In the genomic region with DNA sequence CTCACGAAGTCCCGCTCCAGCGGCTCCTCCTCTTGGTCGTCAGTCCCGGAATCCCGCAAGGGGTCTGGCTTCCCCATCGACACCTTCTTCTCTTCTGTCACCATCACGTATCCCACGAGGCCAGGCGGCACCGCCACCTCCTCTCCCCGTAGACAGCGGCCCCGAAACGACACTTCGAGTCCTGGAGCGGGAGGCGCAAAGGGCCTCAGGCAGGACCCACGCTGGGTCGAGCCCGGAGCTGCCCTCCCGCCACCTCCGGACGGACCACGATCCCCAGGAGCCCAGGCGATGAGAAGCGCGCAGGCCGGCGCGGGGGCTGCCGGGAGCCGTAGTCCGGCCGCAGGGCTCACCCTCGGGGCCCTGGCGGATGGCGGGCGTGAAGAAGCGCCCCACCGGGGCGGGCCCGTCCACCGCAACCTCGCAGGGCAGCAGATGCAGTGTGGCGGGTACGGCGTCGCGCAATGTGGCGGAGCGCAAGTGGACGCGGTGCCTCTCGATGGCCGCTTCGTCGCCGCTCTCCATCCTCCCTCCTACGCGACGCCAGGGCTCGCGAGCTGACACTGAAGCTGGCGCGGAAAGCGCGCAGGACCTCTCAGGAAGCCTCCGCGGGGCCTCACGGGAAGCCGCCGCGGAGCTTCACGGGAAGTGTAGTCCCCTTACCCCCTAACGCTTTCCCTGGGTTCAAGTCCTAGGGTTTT, we compare ENCODE assay signal across 7 cellular contexts. TPM values are rescaled to one million over a fixed set of nuclear protein-coding genes. Genes with fewer than 3 reads are reported as not detected.
DNase-seq lines count a peak whose midpoint lies in the region; ATAC-seq and TF ChIP-seq lines count a peak whose summit lies in the region.

Gene RNASEH2C (minus strand): TSS at position 562 of the 698 bp plus-strand sequence. CDS start 40 bp downstream, at position 522.

- H3K4me3 ChIP-seq in iPS-15b (ENCODE audit: low read depth, low read length) (peak within 1 kb of the TSS; percentile 93), skeletal muscle cell (ENCODE audit: low read depth, low read length) (peak within 1 kb of the TSS; percentile 73)

- ATAC-seq in GM18517 (IDR thresholded peaks at IDR 0.05; ENCODE audit: unreplicated experiment) (peak; percentile 72), HG02973 (IDR thresholded peaks at IDR 0.05; ENCODE audit: unreplicated experiment) (peak; percentile 67)

- peaks cover 9% of the 10 kb centered on the region for H3K27me3 Mint-ChIP-seq in brain

- peaks cover 28% of the 10 kb centered on the region for H3K36me3 ChIP-seq in iPS-15b (ENCODE audit: control insufficient read depth, insufficient read depth, low read length)

- H3K36me3 Mint-ChIP-seq in brain, result peaks cover 27% of the 10 kb centered on the region

- H3K27me3 ChIP-seq in iPS-15b (ENCODE audit: control insufficient read depth, insufficient read depth, low read length), result no peaks in the 10 kb centered on the region

- no peaks in the 10 kb centered on the region for H3K4me1 ChIP-seq in iPS-15b (ENCODE audit: control insufficient read depth, insufficient read depth, low read length)

- H3K9ac ChIP-seq in iPS-15b (ENCODE audit: low read depth, low read length), result peak within 1 kb of the TSS; percentile 85

- DNase-seq in NCI-H2081 treated with DMSO at 0.1 percent for 48 hours (lab: John Stamatoyannopoulos, UW) (peak; percentile 20), UCSD-AML1 (lab: John Stamatoyannopoulos, UW; ENCODE audit: unreplicated experiment) (peak; percentile 88), skeletal muscle cell (ENCODE audit: low read depth) (peak; percentile 31)

- peak within 1 kb of the TSS; percentile 74 to 96 (median 95) for H3K27ac Mint-ChIP-seq in brain

- peak within 1 kb of the TSS; percentile 96 to 98 (median 96) for H3K4me3 Mint-ChIP-seq in brain

- H3K9me3 ChIP-seq in iPS-15b (ENCODE audit: control insufficient read depth, insufficient read depth, low read length), result no peaks in the 10 kb centered on the region

- peaks cover 30% of the 10 kb centered on the region for H3K4me1 Mint-ChIP-seq in brain

- TF ChIP-seq CTCF in brain (conservative IDR thresholded peaks at IDR 0.05), result peak in 1 of 2 experiments; percentile 20

- no peaks in the 10 kb centered on the region for H3K9me3 Mint-ChIP-seq in brain

RNA-seq across cellular contexts. Expression of gene RNASEH2C, which starts in this region (rescaled TPM):
- 36.3 TPM for polyA plus RNA-seq in brain (ENCODE audit: insufficient read depth, low read depth, low replicate concordance)

Comparison
In these comparisons a context has a peak if more than half of its experiments do, and no peak if none do; other contexts are left out.
1. Peak in every context shown above with its lines: DNase-seq, ATAC-seq and H3K4me3 ChIP-seq.
2. DNase-seq: peak in every context shown above with its lines; median percentile 88 in UCSD-AML1; 31 in skeletal muscle cell; 20 in NCI-H2081 treated with DMSO at 0.1 percent for 48 hours.